In genomic region chr20:32040142-32040953, GRCh38 we compare ENCODE assay signal across 9 cellular contexts. TPM values are rescaled to one million over a fixed set of nuclear protein-coding genes. Genes with fewer than 3 reads are reported as not detected.
DNase-seq lines count a peak whose midpoint lies in the region; ATAC-seq lines count a peak whose summit lies in the region.
"Had no signal": no experiment of that assay in that cellular context is flagged by ENCODE, and none has a peak within 500 bp of the region (broad histone marks: within the 10 kb centered on the region; RNA-seq: fewer than 3 reads in every experiment).

No MANE protein-coding gene starts in this region.

- H3K36me3 Mint-ChIP-seq in effector memory CD8-positive, alpha-beta T cell (ENCODE audit: insufficient read depth) = no peaks in the 10 kb centered on the region

- intact Hi-C loops in sciatic nerve (cut with DNase I) = no loop called here

- H3K9me3 Mint-ChIP-seq in effector memory CD8-positive, alpha-beta T cell = no peaks in the 10 kb centered on the region

- H3K27me3 Mint-ChIP-seq in effector memory CD8-positive, alpha-beta T cell = peaks cover 60 to 75% of the 10 kb centered on the region in 2 donors

- H3K27ac Mint-ChIP-seq in effector memory CD8-positive, alpha-beta T cell = no peak overlapping the region

- no peaks in the 10 kb centered on the region for H3K4me1 Mint-ChIP-seq in effector memory CD8-positive, alpha-beta T cell (ENCODE audit: low read depth in 2 of 2)

- H3K4me3 Mint-ChIP-seq in effector memory CD8-positive, alpha-beta T cell = no peak overlapping the region

- DNase-seq in NCI-H1105 treated with DMSO at 0.1 percent for 48 hours (lab: John Stamatoyannopoulos, UW) (peak; percentile 16), NCI-H1105 (lab: John Stamatoyannopoulos, UW) (no peak), Kasumi-1 (lab: John Stamatoyannopoulos, UW) (peak; percentile 81 to 88), sciatic nerve (ENCODE audit: low spot score) (no peak), activated T-cell treated with anti-CD3 and anti-CD28 coated beads for 4 hours (no peak), NCI-H2196 (lab: John Stamatoyannopoulos, UW; ENCODE audit: unreplicated experiment) (no peak), cerebellum (ENCODE audit: low spot score) (no peak)
- DNase-seq in effector memory CD8-positive, alpha-beta T cell = no peak
- DNase-seq: cerebellar nuclear complex had no signal

- ATAC-seq in effector memory CD8-positive, alpha-beta T cell (replicated peaks) = peak; percentile 58
- peak; percentile 87 for ATAC-seq in sciatic nerve

RNA-seq across cellular contexts. Expression of gene HCK, which starts 11.7 kb away (rescaled TPM):
- total RNA-seq in sciatic nerve (24.0 TPM), cerebellum (2.6 TPM)

RNA-seq across cellular contexts. Expression of gene CCM2L, which starts 30.1 kb away (rescaled TPM):
- total RNA-seq in sciatic nerve = 11.7 TPM
- total RNA-seq in cerebellum = 4.8 TPM

Comparison
In these comparisons a context has a peak if more than half of its experiments do, and no peak if none do; other contexts are left out.
1. DNase-seq: peak in NCI-H1105 treated with DMSO at 0.1 percent for 48 hours (single experiment) and Kasumi-1 (2 of 2); none in NCI-H1105 (single experiment), effector memory CD8-positive, alpha-beta T cell (0 of 3), sciatic nerve (single experiment), activated T-cell treated with anti-CD3 and anti-CD28 coated beads for 4 hours (single experiment), NCI-H2196 (single experiment) and cerebellum (single experiment).